11 cellular contexts compared by ENCODE assay signal in genomic region chr21:45959779-45960390, GRCh38.
"Had no signal": no experiment of that assay in that cellular context is flagged by ENCODE, and none has a peak within 500 bp of the region (broad histone marks: within the 10 kb centered on the region; RNA-seq: fewer than 3 reads in every experiment).

No MANE protein-coding gene starts in this region.

- H3K79me2 ChIP-seq: parathyroid adenoma had no signal

- ATAC-seq: body of pancreas; sciatic nerve; stimulated activated effector memory CD8-positive, alpha-beta T cell treated with anti-CD3 and anti-CD28 coated beads, Interleukin-12 subunit alpha, Interleukin-12 subunit beta, amount 100 ng/mL, for 72 hours had no signal

- H3K4me3 ChIP-seq: body of pancreas, colonic mucosa, lower lobe of right lung had no signal

- H3K27ac ChIP-seq: body of pancreas, colonic mucosa, lower lobe of right lung, neutrophil, parathyroid adenoma had no signal

- H3K9ac ChIP-seq: parathyroid adenoma had no signal

- H3K9me3 ChIP-seq: colonic mucosa, lower lobe of right lung, neutrophil had no signal

- H3K27me3 ChIP-seq: body of pancreas, colonic mucosa had no signal

- H3K36me3 ChIP-seq: colonic mucosa, lower lobe of right lung, neutrophil had no signal

- H3K4me1 ChIP-seq: body of pancreas, colonic mucosa, parathyroid adenoma had no signal

- DNase-seq: activated CD4-positive, alpha-beta T cell treated with anti-CD3 and anti-CD28 coated beads, Interleukin-2, amount 50 U/mL, for 4 hours; body of pancreas; colonic mucosa; head of caudate nucleus; lower lobe of right lung; natural killer cell; stimulated activated CD4-positive, alpha-beta T cell treated with anti-CD3 and anti-CD28 coated beads, Interleukin-4, amount 100 ng/mL, for 24 hours had no signal

- H2AFZ ChIP-seq: parathyroid adenoma had no signal
